26 cellular contexts compared by ENCODE assay signal in genomic region chr3:37506968-37507535, GRCh38. TPM values are rescaled to one million over a fixed set of nuclear protein-coding genes. Genes with fewer than 3 reads are reported as not detected.
"Had no signal": no experiment of that assay in that cellular context is flagged by ENCODE, and none has a peak within 500 bp of the region (broad histone marks: within the 10 kb centered on the region; RNA-seq: fewer than 3 reads in every experiment).

No MANE protein-coding gene starts in this region.

- DNase-seq: glutamatergic neuron; hypothalamus; immature natural killer cell; kidney; lower lobe of right lung; mammary epithelial cell; mesenchymal stem cell; naive thymus-derived CD8-positive, alpha-beta T cell; nucleus accumbens; psoas muscle; right lobe of liver; stimulated activated CD4-positive, alpha-beta T cell treated with anti-CD3 and anti-CD28 coated beads, Interleukin-12 subunit alpha, Interleukin-12 subunit beta, amount 100 ng/mL, for 4 hours; stimulated activated CD4-positive, alpha-beta T cell treated with anti-CD3 and anti-CD28 coated beads, Interleukin-15, amount 100 ng/mL, for 24 hours; stimulated activated CD4-positive, alpha-beta T cell treated with anti-CD3 and anti-CD28 coated beads, Interleukin-4, amount 100 ng/mL, for 24 hours; stimulated activated naive CD4-positive, alpha-beta T cell; tibial artery; uterus had no signal

- H3K27me3 Mint-ChIP-seq: type B pancreatic cell had no signal

- H3K27me3 ChIP-seq: right lobe of liver, suprapubic skin, tibial artery, uterus had no signal

- H3K36me3 ChIP-seq: uterus had no signal

- H3K27ac Mint-ChIP-seq: immature natural killer cell; naive thymus-derived CD8-positive, alpha-beta T cell; nephron; stimulated activated effector memory CD8-positive, alpha-beta T cell treated with anti-CD3 and anti-CD28 coated beads, Interleukin-12 subunit alpha, Interleukin-12 subunit beta, amount 100 ng/mL, for 72 hours; stimulated activated naive CD8-positive, alpha-beta T cell treated with anti-CD3 and anti-CD28 coated beads, Interleukin-15, Interleukin-2, amounts not matched to agents 100 ng/mL and 50 ng/mL, for 24 hours; type B pancreatic cell had no signal

- H3K4me3 ChIP-seq: lower lobe of right lung, psoas muscle, right lobe of liver, suprapubic skin, thoracic aorta, tibial artery, uterus had no signal

- H3K4me3 Mint-ChIP-seq: immature natural killer cell; naive thymus-derived CD8-positive, alpha-beta T cell; nephron; neural crest cell; stimulated activated effector memory CD8-positive, alpha-beta T cell treated with anti-CD3 and anti-CD28 coated beads, Interleukin-12 subunit alpha, Interleukin-12 subunit beta, amount 100 ng/mL, for 72 hours; stimulated activated naive CD8-positive, alpha-beta T cell treated with anti-CD3 and anti-CD28 coated beads, Interleukin-15, Interleukin-2, amounts not matched to agents 100 ng/mL and 50 ng/mL, for 24 hours; type B pancreatic cell had no signal

- H3K36me3 Mint-ChIP-seq: immature natural killer cell; naive thymus-derived CD8-positive, alpha-beta T cell; stimulated activated effector memory CD8-positive, alpha-beta T cell treated with anti-CD3 and anti-CD28 coated beads, Interleukin-12 subunit alpha, Interleukin-12 subunit beta, amount 100 ng/mL, for 72 hours had no signal

- H3K9me3 Mint-ChIP-seq: immature natural killer cell; naive thymus-derived CD8-positive, alpha-beta T cell; nephron; neural crest cell; stimulated activated effector memory CD8-positive, alpha-beta T cell treated with anti-CD3 and anti-CD28 coated beads, Interleukin-12 subunit alpha, Interleukin-12 subunit beta, amount 100 ng/mL, for 72 hours; stimulated activated naive CD8-positive, alpha-beta T cell treated with anti-CD3 and anti-CD28 coated beads, Interleukin-15, Interleukin-2, amounts not matched to agents 100 ng/mL and 50 ng/mL, for 24 hours; type B pancreatic cell had no signal

- H3K4me1 ChIP-seq: parathyroid adenoma, uterus had no signal

- H3K9me3 ChIP-seq: lower lobe of right lung, psoas muscle, right lobe of liver, suprapubic skin, thoracic aorta, tibial artery, uterus had no signal

- H3K79me2 ChIP-seq: parathyroid adenoma had no signal

- H3K4me1 Mint-ChIP-seq: immature natural killer cell; stimulated activated effector memory CD8-positive, alpha-beta T cell treated with anti-CD3 and anti-CD28 coated beads, Interleukin-12 subunit alpha, Interleukin-12 subunit beta, amount 100 ng/mL, for 72 hours had no signal

- H3K27ac ChIP-seq: lower lobe of right lung, parathyroid adenoma, psoas muscle, right lobe of liver, suprapubic skin, thoracic aorta, tibial artery, uterus had no signal

- H2AFZ ChIP-seq: parathyroid adenoma had no signal

- FAIRE-seq: islet of Langerhans, kidney had no signal

- ATAC-seq: lower lobe of right lung; naive thymus-derived CD8-positive, alpha-beta T cell; psoas muscle; right lobe of liver; stimulated activated effector memory CD8-positive, alpha-beta T cell treated with anti-CD3 and anti-CD28 coated beads, Interleukin-12 subunit alpha, Interleukin-12 subunit beta, amount 100 ng/mL, for 72 hours had no signal

RNA-seq across cellular contexts. Expression of gene ITGA9, which starts 55.1 kb away (rescaled TPM):
- polyA plus RNA-seq: immature natural killer cell; naive thymus-derived CD8-positive, alpha-beta T cell had no signal
